ENCODE assay signal across 11 cellular contexts in genomic region chr12:26319511-26319910, GRCh38.
A peak's percentile ranks its signal among the peaks of the same experiment; 100 is the strongest.
DNase-seq lines count a peak whose midpoint lies in the region; ATAC-seq and TF ChIP-seq lines count a peak whose summit lies in the region.
"Had no signal": no experiment of that assay in that cellular context is flagged by ENCODE, and none has a peak within 500 bp of the region (broad histone marks: within the 10 kb centered on the region; RNA-seq: fewer than 3 reads in every experiment).

No MANE protein-coding gene starts in this region.

- CTCF ChIA-PET in RWPE1 (lab: Yijun Ruan, JAX), result no interaction called here

- no peak overlapping the region for H3K4me3 Mint-ChIP-seq in osteocyte (ENCODE audit: unreplicated experiment)
- H3K4me3 Mint-ChIP-seq in effector memory CD8-positive, alpha-beta T cell, result no peak overlapping the region
- H3K4me3 Mint-ChIP-seq: CD8-positive, alpha-beta T cell; naive thymus-derived CD4-positive, alpha-beta T cell had no signal

- H3K27me3 Mint-ChIP-seq in osteocyte (ENCODE audit: unreplicated experiment), result no peaks in the 10 kb centered on the region
- peaks cover 25 to 41% of the 10 kb centered on the region in 2 donors for H3K27me3 Mint-ChIP-seq in effector memory CD8-positive, alpha-beta T cell

- no peak for TF ChIP-seq CTCF in RWPE1 (conservative IDR thresholded peaks at IDR 0.05; ENCODE audit: low read depth)
- no peak for TF ChIP-seq CTCF in fibroblast of villous mesenchyme (IDR thresholded peaks at IDR 0.05; ENCODE audit: insufficient read depth, low read depth, low read length)
- no peak for TF ChIP-seq CTCF in osteocyte (IDR thresholded peaks at IDR 0.05)

- no peak for ATAC-seq in HG03354 (IDR thresholded peaks at IDR 0.05; ENCODE audit: poor library complexity, severe bottlenecking, unreplicated experiment)
- ATAC-seq in effector memory CD8-positive, alpha-beta T cell (replicated peaks), result no peak
- ATAC-seq: CD8-positive, alpha-beta T cell; naive thymus-derived CD4-positive, alpha-beta T cell had no signal

- peaks cover 3% of the 10 kb centered on the region for H3K36me3 Mint-ChIP-seq in osteocyte (ENCODE audit: unreplicated experiment)
- no peaks in the 10 kb centered on the region for H3K36me3 Mint-ChIP-seq in effector memory CD8-positive, alpha-beta T cell (ENCODE audit: insufficient read depth)
- H3K36me3 Mint-ChIP-seq: CD8-positive, alpha-beta T cell had no signal

- peaks cover 10% of the 10 kb centered on the region for H3K9me3 Mint-ChIP-seq in osteocyte (ENCODE audit: unreplicated experiment)
- peaks cover 4 to 14% of the 10 kb centered on the region in 2 donors for H3K9me3 Mint-ChIP-seq in effector memory CD8-positive, alpha-beta T cell

- H3K27ac Mint-ChIP-seq in osteocyte (ENCODE audit: unreplicated experiment), result peak overlapping the region; percentile 73
- H3K27ac Mint-ChIP-seq in effector memory CD8-positive, alpha-beta T cell, result no peak overlapping the region
- H3K27ac Mint-ChIP-seq: CD8-positive, alpha-beta T cell; naive thymus-derived CD4-positive, alpha-beta T cell had no signal

- POLR2A ChIA-PET in RWPE1 (lab: Yijun Ruan, JAX; ENCODE audit: low non-redundant PET), result no interaction called here

- peak overlapping the region; percentile 77 for H3K27ac ChIP-seq in RWPE1

- peaks cover 25% of the 10 kb centered on the region for H3K4me1 Mint-ChIP-seq in osteocyte (ENCODE audit: unreplicated experiment)
- H3K4me1 Mint-ChIP-seq in effector memory CD8-positive, alpha-beta T cell (ENCODE audit: low read depth in 2 of 2), result no peaks in the 10 kb centered on the region
- H3K4me1 Mint-ChIP-seq: naive thymus-derived CD4-positive, alpha-beta T cell had no signal

- DNase-seq in COLO829 (ENCODE audit: low spot score) (peak; percentile 69), RWPE1 (ENCODE audit: low spot score) (peak; percentile 46), fibroblast of villous mesenchyme (ENCODE audit: low read depth) (peak; percentile 66), osteocyte (ENCODE audit: extremely low spot score, unreplicated experiment) (no peak), retina (no peak), NOMO-1 (lab: John Stamatoyannopoulos, UW; ENCODE audit: unreplicated experiment in 2 of 2) (no peak)
- DNase-seq in effector memory CD8-positive, alpha-beta T cell, result no peak
- DNase-seq: CD8-positive, alpha-beta T cell; naive thymus-derived CD4-positive, alpha-beta T cell; NCI-H187 treated with DMSO at 0.1 percent for 48 hours had no signal

- H3K4me3 ChIP-seq in fibroblast of villous mesenchyme (ENCODE audit: low read depth, low read length), result no peak overlapping the region

Comparison
In these comparisons a context has a peak if more than half of its experiments do, and no peak if none do; other contexts are left out.
1. DNase-seq: peak in COLO829 (single experiment), RWPE1 (single experiment) and fibroblast of villous mesenchyme (single experiment); none in osteocyte (single experiment), retina (single experiment), effector memory CD8-positive, alpha-beta T cell (0 of 3) and NOMO-1 (0 of 2).